1 cellular context compared by ENCODE assay signal in genomic region chr1:205465392-205465791, GRCh38.
TF ChIP-seq lines count a peak whose summit lies in the region.

No MANE protein-coding gene starts in this region.

TF ChIP-seq in K562, 482 proteins besides CTCF, POLR2A, EP300 and RAD21:
- TF ChIP-seq CBFA2T3 (IDR thresholded peaks at IDR 0.05) = no peak
- TF ChIP-seq U2AF1 (optimal IDR thresholded peaks at IDR 0.05; ENCODE audit: low read depth, low read length) = no peak
- TF ChIP-seq KDM1A (IDR thresholded peaks at IDR 0.05) = peak in 1 of 2 experiments; percentile 51; a peak in 1 of 4 replicates
- TF ChIP-seq ZNF766 (CRISPR knock-in tag; conservative IDR thresholded peaks at IDR 0.05) = no peak
- TF ChIP-seq ESRRA (IDR thresholded peaks at IDR 0.05; ENCODE audit: borderline replicate concordance, low read depth) = peak; percentile 50; the same call in 1 of the 2 replicates
- no peak for TF ChIP-seq ZNF592 (IDR thresholded peaks at IDR 0.05)
- TF ChIP-seq ZNF124 (CRISPR knock-in tag; IDR thresholded peaks at IDR 0.05) = no peak
- TF ChIP-seq FOXJ3 (CRISPR knock-in tag; IDR thresholded peaks at IDR 0.05) = no peak
- no peak for TF ChIP-seq MLX (CRISPR knock-in tag; conservative IDR thresholded peaks at IDR 0.05)
- no peak for TF ChIP-seq PCBP1 (IDR thresholded peaks at IDR 0.05; ENCODE audit: low read depth, low read length, poor library complexity, severe bottlenecking)
- TF ChIP-seq NCOA1 (IDR thresholded peaks at IDR 0.05; ENCODE audit: low read depth) = no peak
- no peak for TF ChIP-seq ZBTB40 (IDR thresholded peaks at IDR 0.05)
- no peak for TF ChIP-seq ZBTB40 (CRISPR knock-in tag; IDR thresholded peaks at IDR 0.05)
- TF ChIP-seq ZNF445 (CRISPR knock-in tag; IDR thresholded peaks at IDR 0.05; ENCODE audit: low read depth) = no peak
- no peak for TF ChIP-seq HMG20B (CRISPR knock-in tag; IDR thresholded peaks at IDR 0.05)
- no peak for TF ChIP-seq TBL1XR1 (IDR thresholded peaks at IDR 0.05; ENCODE audit: low read length in 2 of 2)
- no peak for TF ChIP-seq NUFIP1 (IDR thresholded peaks at IDR 0.05; ENCODE audit: partially characterized antibody)
- peak; percentile 35; the same call in 1 of the 2 replicates for TF ChIP-seq ADNP (tag; IDR thresholded peaks at IDR 0.05)
- TF ChIP-seq ZFPM2 (CRISPR knock-in tag; IDR thresholded peaks at IDR 0.05) = no peak
- TF ChIP-seq BHLHE40 (IDR thresholded peaks at IDR 0.05; ENCODE audit: low read length) = no peak
- TF ChIP-seq BCOR (IDR thresholded peaks at IDR 0.05) = peak; percentile 60
- TF ChIP-seq RBM25 (IDR thresholded peaks at IDR 0.05; ENCODE audit: low read depth, low read length, severe bottlenecking) = peak; percentile 82
- TF ChIP-seq MCM2 (IDR thresholded peaks at IDR 0.05; ENCODE audit: low read depth) = no peak
- no peak for TF ChIP-seq ZNF778 (CRISPR knock-in tag; IDR thresholded peaks at IDR 0.05)
- no peak for TF ChIP-seq ZNF140 (CRISPR knock-in tag; IDR thresholded peaks at IDR 0.05)
- TF ChIP-seq RERE (CRISPR knock-in tag; IDR thresholded peaks at IDR 0.05; ENCODE audit: borderline replicate concordance) = no peak
- TF ChIP-seq CEBPG (CRISPR knock-in tag; IDR thresholded peaks at IDR 0.05) = no peak
- TF ChIP-seq CEBPG (tag; conservative IDR thresholded peaks at IDR 0.05 in 1 of 2, IDR thresholded peaks at IDR 0.05 in 1 of 2) = peak in 1 of 2 experiments; percentile 49; a peak in 1 of 4 replicates
